Comparison of ENCODE assay signal across 8 cellular contexts in the genomic region with DNA sequence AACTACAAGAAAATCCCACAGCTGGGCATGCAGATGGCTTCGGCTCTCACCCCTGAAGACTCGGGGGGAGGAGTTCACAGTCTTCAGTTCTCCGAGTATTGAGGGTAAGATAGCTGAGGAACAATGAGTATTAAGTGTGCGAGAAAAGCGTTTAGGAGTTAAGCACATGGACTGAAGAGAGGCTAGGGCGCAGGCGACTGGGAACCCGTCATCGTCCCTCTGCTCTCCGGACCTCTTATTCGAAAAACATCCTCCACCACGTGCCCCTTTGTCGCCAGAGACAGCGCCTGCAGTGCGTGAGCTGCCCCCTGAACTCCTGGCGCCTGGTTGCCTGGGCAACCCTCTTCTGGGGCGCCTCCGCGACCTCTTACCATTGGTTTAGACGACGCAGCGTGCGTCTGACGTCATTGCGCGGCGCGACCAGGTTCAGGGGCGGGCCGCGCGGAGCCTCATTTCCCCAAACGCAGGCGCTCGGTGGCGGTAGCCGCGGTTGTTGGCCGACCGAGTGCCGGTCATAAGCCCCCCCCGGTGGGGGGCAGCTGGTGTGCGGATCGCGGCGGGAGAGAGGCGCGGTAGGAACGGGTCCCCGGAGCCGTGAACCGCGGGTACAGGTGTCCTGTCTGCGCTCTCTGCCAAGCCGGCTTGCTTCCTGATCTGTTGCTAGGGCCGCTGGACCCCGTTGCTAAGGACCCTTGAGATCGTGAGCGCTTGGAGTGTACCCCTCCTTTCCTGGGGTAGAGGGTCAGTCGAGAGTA. TPM values are rescaled to one million over a fixed set of nuclear protein-coding genes. Genes with fewer than 3 reads are reported as not detected.
DNase-seq lines count a peak whose midpoint lies in the region; TF ChIP-seq lines count a peak whose summit lies in the region.

A gene (plus strand): TSS at position 452 of the 755 bp plus-strand sequence. CDS start 4,024 bp downstream, outside the sequence.

- CTCF ChIA-PET in HEK293T (lab: Yijun Ruan, JAX) = no interaction called here

- peak within 1 kb of the TSS; percentile 71 to 95 (median 91) for H3K9ac ChIP-seq in subcutaneous abdominal adipose tissue (ENCODE audit: low read length in 5 of 5)

- POLR2A ChIA-PET in HEK293T (lab: Yijun Ruan, JAX) = interaction anchor here (1.1 kb wide), 2 partner anchors 22 to 905 kb away, joined by 3 read pairs; no protein-coding TSS in a partner anchor

- H3K36me3 ChIP-seq in neuron (ENCODE audit: insufficient read depth, low read length) (peaks cover 11% of the 10 kb centered on the region), subcutaneous abdominal adipose tissue (ENCODE audit: control insufficient read depth in 5 of 5, insufficient read depth in 5 of 5, low read length in 5 of 5) (peaks cover 8 to 15% (median 8%) of the 10 kb centered on the region in 5 donors)

- H3K27me3 ChIP-seq in neuron (ENCODE audit: insufficient read depth, low read length) (no peaks in the 10 kb centered on the region), subcutaneous abdominal adipose tissue (ENCODE audit: control insufficient read depth in 5 of 5, insufficient read depth in 4 of 5, low read length in 5 of 5) (peaks cover 0 to 3% (median 0%) of the 10 kb centered on the region in 5 donors)

- in situ Hi-C loops in SK-MEL-5 (cut with HindIII; ENCODE audit: low pct_unique_long_range_greater_than_20kb, low sequenced_read_pairs) = no loop called here

- peak within 1 kb of the TSS; percentile 96 for H3K4me3 ChIP-seq in neuron (ENCODE audit: low read length)
- H3K4me3 ChIP-seq in subcutaneous abdominal adipose tissue (ENCODE audit: low read depth in 1 of 5, low read length in 5 of 5) = peak within 1 kb of the TSS; percentile 86 to 97 (median 96)

- peak within 1 kb of the TSS; percentile 74 for H2AFZ ChIP-seq in neuron (ENCODE audit: low read depth, low read length)

- DNase-seq in GF-D8 (lab: John Stamatoyannopoulos, UW) (peak; percentile 88), HEK293T (ENCODE audit: extremely low spot score) (peak; percentile 88), MV-4-11 (lab: John Stamatoyannopoulos, UW) (peak; percentile 96), SK-MEL-5 (ENCODE audit: low read depth, low spot score) (peak; percentile 94), foreskin melanocyte (peak; percentile 92)
- peak; percentile 93 for DNase-seq in activated naive CD4-positive, alpha-beta T cell treated with Interleukin-2 at 50 U/mL for 16 hours

- H3K4me1 ChIP-seq in neuron (ENCODE audit: insufficient read depth, low read length) (peaks cover 21% of the 10 kb centered on the region), subcutaneous abdominal adipose tissue (ENCODE audit: control insufficient read depth in 5 of 5, insufficient read depth in 5 of 5, low read length in 5 of 5) (peaks cover 3 to 23% (median 21%) of the 10 kb centered on the region in 5 donors)

- H3K9me3 ChIP-seq in neuron (ENCODE audit: low read length) (no peaks in the 10 kb centered on the region), subcutaneous abdominal adipose tissue (ENCODE audit: control insufficient read depth in 5 of 5, low read length in 5 of 5) (no peaks in the 10 kb centered on the region)

- peak within 1 kb of the TSS; percentile 64 for H3K27ac ChIP-seq in subcutaneous abdominal adipose tissue (ENCODE audit: low read depth, low read length)

TF ChIP-seq in HEK293T, 16 proteins besides CTCF, POLR2A, EP300 and RAD21:
- peak; percentile 91 for TF ChIP-seq L3MBTL2 (conservative IDR thresholded peaks at IDR 0.05)
- TF ChIP-seq LEF1 (IDR thresholded peaks at IDR 0.05; ENCODE audit: borderline replicate concordance) = no peak

RNA-seq across cellular contexts. Expression of the gene that starts here (rescaled TPM):
- 34.0 and 35.6 TPM in 2 replicates for total RNA-seq in SK-MEL-5 (2014; rRNA removed; shearing (Covaris generic))
- polyA plus RNA-seq in SK-MEL-5 (2015; cell fraction: cytosol; rRNA removed) = 29.5 and 34.7 TPM in 2 replicates
- polyA plus RNA-seq in SK-MEL-5 (2015; cell fraction: nucleus; rRNA removed) = 61.4 and 66.6 TPM in 2 replicates

Comparison
In these comparisons a context has a peak if more than half of its experiments do, and no peak if none do; other contexts are left out.
1. Peak in every context shown above with its lines: DNase-seq, H3K4me3 ChIP-seq and H3K27ac ChIP-seq.